In the genomic region with DNA sequence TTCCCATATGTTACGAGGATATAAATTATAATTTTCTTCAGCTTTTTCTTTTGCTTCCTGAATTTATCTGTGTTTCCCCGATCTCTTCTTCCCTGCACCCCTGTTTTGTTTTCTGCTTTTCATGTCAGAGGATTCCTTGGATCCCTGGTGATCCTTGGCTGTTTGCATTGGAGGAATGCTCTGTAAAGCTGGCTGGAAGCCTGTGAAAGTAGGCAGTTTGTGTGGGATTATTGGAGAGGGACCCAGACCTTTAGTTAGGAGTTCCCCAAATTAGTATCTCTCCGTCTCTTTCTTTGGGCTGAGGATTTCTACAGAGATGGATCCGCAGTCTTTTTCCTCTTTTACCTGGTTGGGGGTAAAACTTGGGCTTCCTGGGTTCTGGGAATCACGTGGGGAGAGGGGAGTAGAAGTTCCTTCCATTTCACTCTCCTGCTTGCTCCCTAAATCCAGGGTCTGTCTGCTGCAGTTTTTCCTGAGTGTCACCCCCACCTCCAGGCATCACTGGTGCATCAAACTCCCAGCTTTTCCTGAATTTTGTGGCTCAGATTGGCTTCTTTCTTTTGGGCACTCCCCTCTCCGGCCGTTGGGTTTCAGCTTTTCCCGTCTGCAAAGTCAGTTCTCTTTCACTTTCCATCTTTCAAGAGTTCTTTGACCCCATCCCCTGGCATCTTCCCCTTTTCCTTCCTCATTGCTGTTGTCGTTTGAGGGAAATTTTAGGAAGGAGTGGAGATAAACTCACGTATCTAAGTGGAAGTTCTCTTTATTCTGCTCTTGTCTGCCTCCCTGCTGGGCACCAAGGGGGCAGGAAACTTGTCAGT, we compare ENCODE assay signal across 24 cellular contexts.
DNase-seq lines count a peak whose midpoint lies in the region; ATAC-seq, FAIRE-seq and TF ChIP-seq lines count a peak whose summit lies in the region.
"Had no signal": no experiment of that assay in that cellular context is flagged by ENCODE, and none has a peak within 500 bp of the region (broad histone marks: within the 10 kb centered on the region; RNA-seq: fewer than 3 reads in every experiment).

No MANE protein-coding gene starts in this region.

- TF ChIP-seq RAD21 in A549 (conservative IDR thresholded peaks at IDR 0.05 in 1 of 2, IDR thresholded peaks at IDR 0.05 in 1 of 2), result no peak

- H3K36me3 ChIP-seq in GM23338 (ENCODE audit: insufficient read depth) (no peaks in the 10 kb centered on the region), adipocyte (ENCODE audit: control insufficient read depth, insufficient read depth, low read length, severe bottlenecking) (no peaks in the 10 kb centered on the region), esophagus muscularis mucosa (no peaks in the 10 kb centered on the region)
- H3K36me3 ChIP-seq: HAP-1, ovary, stomach had no signal

- peak overlapping the region; percentile 35; the same call in 2 of the 3 replicates for H3K4me2 ChIP-seq in A549
- H3K4me2 ChIP-seq in GM23338, result peak overlapping the region; percentile 35

- no peaks in the 10 kb centered on the region for H3K9me2 ChIP-seq in GM23338 (ENCODE audit: insufficient read depth)

- H3K9ac ChIP-seq in adipocyte (ENCODE audit: low read length), result no peak overlapping the region

- DNase-seq in A549 (ENCODE audit: low read depth in 1 of 2, low spot score in 1 of 2) (no peak), GM23338 (ENCODE audit: low spot score) (peak; percentile 15), adipocyte (ENCODE audit: low read depth) (peak; percentile 29), medulla oblongata (ENCODE audit: extremely low spot score) (peak; percentile 21), esophagus muscularis mucosa (ENCODE audit: extremely low spot score) (no peak), amniotic stem cell (lab: John Stamatoyannopoulos, UW) (no peak)
- DNase-seq in activated naive CD4-positive, alpha-beta T cell (lab: John Stamatoyannopoulos, UW), result no peak
- DNase-seq: activated T-cell treated with anti-CD3 and anti-CD28 coated beads, Interleukin-2, amount 50 U/mL, for 24 hours; caudate nucleus; foreskin melanocyte; hippocampal formation; KBM-7; mesenchymal stem cell; naive thymus-derived CD4-positive, alpha-beta T cell; NCI-H1694; NCI-H69; ovary; right cardiac atrium; stomach had no signal

- no peak for TF ChIP-seq EP300 in A549 (IDR thresholded peaks at IDR 0.05)
- no peak for TF ChIP-seq EP300 in esophagus muscularis mucosa (IDR thresholded peaks at IDR 0.05)

- no peaks in the 10 kb centered on the region for H3F3A ChIP-seq in GM23338 (replicated peaks; ENCODE audit: low read depth)

- intact Hi-C loops in esophagus muscularis mucosa (cut with DNase I), result no loop called here

- H3K9me3 Mint-ChIP-seq in GM23338, result peaks cover 10% of the 10 kb centered on the region
- H3K9me3 Mint-ChIP-seq: type B pancreatic cell had no signal

- no peak overlapping the region for H3K4me3 ChIP-seq in A549
- H3K4me3 ChIP-seq in GM23338, result peak overlapping the region; percentile 41; the same call in 1 of the 2 replicates
- no peak overlapping the region for H3K4me3 ChIP-seq in adipocyte (ENCODE audit: low read length)
- H3K4me3 ChIP-seq in esophagus muscularis mucosa, result no peak overlapping the region
- H3K4me3 ChIP-seq: HAP-1, ovary, stomach had no signal

- H3K4me3 Mint-ChIP-seq in GM23338, result peak overlapping the region; percentile 52
- H3K4me3 Mint-ChIP-seq: activated T-cell treated with anti-CD3 and anti-CD28 coated beads, Interleukin-2, amount 50 U/mL, for 24 hours; type B pancreatic cell had no signal

- H3K4me1 ChIP-seq in A549 (peaks cover 10% of the 10 kb centered on the region; the same call in 1 of the 3 replicates), GM23338 (ENCODE audit: insufficient read depth) (peaks cover 11% of the 10 kb centered on the region; the same call in 1 of the 2 replicates), adipocyte (ENCODE audit: control insufficient read depth, insufficient read depth, low read length) (no peaks in the 10 kb centered on the region), esophagus muscularis mucosa (no peaks in the 10 kb centered on the region)
- H3K4me1 ChIP-seq: HAP-1, stomach had no signal

- H3K27ac Mint-ChIP-seq in GM23338, result no peak overlapping the region
- H3K27ac Mint-ChIP-seq: activated T-cell treated with anti-CD3 and anti-CD28 coated beads, Interleukin-2, amount 50 U/mL, for 24 hours; naive thymus-derived CD4-positive, alpha-beta T cell; type B pancreatic cell had no signal

- TF ChIP-seq POLR2A in A549 (IDR thresholded peaks at IDR 0.05; ENCODE audit: low read length), result no peak
- no peak for TF ChIP-seq POLR2A in esophagus muscularis mucosa (IDR thresholded peaks at IDR 0.05; ENCODE audit: low read depth)

- H3K27me3 ChIP-seq in GM23338 (ENCODE audit: insufficient read depth), result no peaks in the 10 kb centered on the region
- H3K27me3 ChIP-seq in adipocyte (replicated peaks; ENCODE audit: control insufficient read depth, insufficient read depth, low read length), result peaks cover 39% of the 10 kb centered on the region
- H3K27me3 ChIP-seq in esophagus muscularis mucosa, result peaks cover 0 to 38% (median 0%) of the 10 kb centered on the region in 4 donors
- H3K27me3 ChIP-seq: ovary had no signal

- H3K9me3 ChIP-seq in A549, result peaks cover 10% of the 10 kb centered on the region
- peaks cover 10% of the 10 kb centered on the region for H3K9me3 ChIP-seq in adipocyte (ENCODE audit: control insufficient read depth, low read length)
- H3K9me3 ChIP-seq in esophagus muscularis mucosa, result peaks cover 0 to 11% (median 10%) of the 10 kb centered on the region in 4 donors
- H3K9me3 ChIP-seq: HAP-1, ovary had no signal

- H3K36me3 Mint-ChIP-seq in GM23338 (ENCODE audit: low read depth), result peaks cover 7% of the 10 kb centered on the region; the same call in 2 of the 3 replicates
- H3K36me3 Mint-ChIP-seq: type B pancreatic cell had no signal

- CTCF ChIA-PET in A549 (lab: Yijun Ruan, JAX), result interaction anchor here (0.6 to 1.0 kb wide), 2 partner anchors 46 to 92 kb away, joined by 3 read pairs; no protein-coding TSS in a partner anchor

- WGBS in A549 (ENCODE audit: missing lambda C conversion rate), result 39% methylated on average over 10 of the region's 10 CpGs
- WGBS in esophagus muscularis mucosa, result 21% methylated on average over 10 of the region's 10 CpGs

- peak overlapping the region; percentile 85 for H2AFZ ChIP-seq in GM23338

- FAIRE-seq in A549 (lab: Jason Lieb, UNC), result no peak

- no peaks in the 10 kb centered on the region for H3K79me2 ChIP-seq in GM23338 (replicated peaks; ENCODE audit: insufficient read depth)

- H3K27ac ChIP-seq in A549 (no peak overlapping the region), GM23338 (ENCODE audit: low read depth) (no peak overlapping the region), esophagus muscularis mucosa (replicated peaks in 1 of 4) (no peak overlapping the region)
- H3K27ac ChIP-seq: epithelial cell of prostate, ovary, stomach had no signal

- ATAC-seq in A549, result no peak
- ATAC-seq in GM23338, result peak; percentile 88
- no peak for ATAC-seq in GM21447 (IDR thresholded peaks at IDR 0.05; ENCODE audit: unreplicated experiment)
- ATAC-seq: naive thymus-derived CD4-positive, alpha-beta T cell; right cardiac atrium; SK-N-SH treated with all-trans-retinoic acid at 6 μM for 48 hours had no signal

- POLR2A ChIA-PET in A549 (lab: Yijun Ruan, JAX), result no interaction called here

- TF ChIP-seq CTCF in A549 (IDR thresholded peaks at IDR 0.05), result no peak
- no peak for TF ChIP-seq CTCF in GM23338 (conservative IDR thresholded peaks at IDR 0.05; ENCODE audit: low read depth in 2 of 2)
- TF ChIP-seq CTCF in esophagus muscularis mucosa (IDR thresholded peaks at IDR 0.05), result no peak

- no peaks in the 10 kb centered on the region for H4K20me1 ChIP-seq in GM23338 (replicated peaks; ENCODE audit: insufficient read depth)

- peaks cover 13% of the 10 kb centered on the region; the same call in 2 of the 3 replicates for H3K4me1 Mint-ChIP-seq in GM23338

- H3K27me3 Mint-ChIP-seq in GM23338 (ENCODE audit: insufficient read depth, low read depth, poor library complexity), result peaks cover 12% of the 10 kb centered on the region

TF ChIP-seq in A549, 52 proteins besides CTCF, POLR2A, EP300 and RAD21:
- TF ChIP-seq ZSCAN20 (CRISPR knock-in tag; IDR thresholded peaks at IDR 0.05), result no peak
- TF ChIP-seq SREBF2 (IDR thresholded peaks at IDR 0.05), result no peak
- no peak for TF ChIP-seq MAZ (IDR thresholded peaks at IDR 0.05; ENCODE audit: borderline replicate concordance, low read depth, low read length)
- TF ChIP-seq CHD2 (IDR thresholded peaks at IDR 0.05; ENCODE audit: low read length, partially characterized antibody), result no peak

TF ChIP-seq in GM23338, 12 proteins besides CTCF, POLR2A, EP300 and RAD21 (continues in another document):
- no peak for TF ChIP-seq CREB1 (CRISPR knock-in tag; IDR thresholded peaks at IDR 0.05; ENCODE audit: low read depth)
- TF ChIP-seq ZNF114 (CRISPR knock-in tag; IDR thresholded peaks at IDR 0.05), result no peak
- TF ChIP-seq, protein P1, sequence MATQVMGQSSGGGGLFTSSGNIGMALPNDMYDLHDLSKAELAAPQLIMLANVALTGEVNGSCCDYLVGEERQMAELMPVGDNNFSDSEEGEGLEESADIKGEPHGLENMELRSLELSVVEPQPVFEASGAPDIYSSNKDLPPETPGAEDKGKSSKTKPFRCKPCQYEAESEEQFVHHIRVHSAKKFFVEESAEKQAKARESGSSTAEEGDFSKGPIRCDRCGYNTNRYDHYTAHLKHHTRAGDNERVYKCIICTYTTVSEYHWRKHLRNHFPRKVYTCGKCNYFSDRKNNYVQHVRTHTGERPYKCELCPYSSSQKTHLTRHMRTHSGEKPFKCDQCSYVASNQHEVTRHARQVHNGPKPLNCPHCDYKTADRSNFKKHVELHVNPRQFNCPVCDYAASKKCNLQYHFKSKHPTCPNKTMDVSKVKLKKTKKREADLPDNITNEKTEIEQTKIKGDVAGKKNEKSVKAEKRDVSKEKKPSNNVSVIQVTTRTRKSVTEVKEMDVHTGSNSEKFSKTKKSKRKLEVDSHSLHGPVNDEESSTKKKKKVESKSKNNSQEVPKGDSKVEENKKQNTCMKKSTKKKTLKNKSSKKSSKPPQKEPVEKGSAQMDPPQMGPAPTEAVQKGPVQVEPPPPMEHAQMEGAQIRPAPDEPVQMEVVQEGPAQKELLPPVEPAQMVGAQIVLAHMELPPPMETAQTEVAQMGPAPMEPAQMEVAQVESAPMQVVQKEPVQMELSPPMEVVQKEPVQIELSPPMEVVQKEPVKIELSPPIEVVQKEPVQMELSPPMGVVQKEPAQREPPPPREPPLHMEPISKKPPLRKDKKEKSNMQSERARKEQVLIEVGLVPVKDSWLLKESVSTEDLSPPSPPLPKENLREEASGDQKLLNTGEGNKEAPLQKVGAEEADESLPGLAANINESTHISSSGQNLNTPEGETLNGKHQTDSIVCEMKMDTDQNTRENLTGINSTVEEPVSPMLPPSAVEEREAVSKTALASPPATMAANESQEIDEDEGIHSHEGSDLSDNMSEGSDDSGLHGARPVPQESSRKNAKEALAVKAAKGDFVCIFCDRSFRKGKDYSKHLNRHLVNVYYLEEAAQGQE (IDR thresholded peaks at IDR 0.05; ENCODE audit: unreplicated experiment), result no peak
- TF ChIP-seq POLR2AphosphoS5 (IDR thresholded peaks at IDR 0.05; ENCODE audit: low read depth), result no peak
- TF ChIP-seq JUNB (IDR thresholded peaks at IDR 0.05; ENCODE audit: unreplicated experiment), result no peak

Comparison
In these comparisons a context has a peak if more than half of its experiments do, and no peak if none do; other contexts are left out.
1. DNase-seq: peak in GM23338 (single experiment), adipocyte (single experiment) and medulla oblongata (single experiment); none in A549 (0 of 2), activated naive CD4-positive, alpha-beta T cell (0 of 4), esophagus muscularis mucosa (single experiment) and amniotic stem cell (single experiment).